In the genomic region with DNA sequence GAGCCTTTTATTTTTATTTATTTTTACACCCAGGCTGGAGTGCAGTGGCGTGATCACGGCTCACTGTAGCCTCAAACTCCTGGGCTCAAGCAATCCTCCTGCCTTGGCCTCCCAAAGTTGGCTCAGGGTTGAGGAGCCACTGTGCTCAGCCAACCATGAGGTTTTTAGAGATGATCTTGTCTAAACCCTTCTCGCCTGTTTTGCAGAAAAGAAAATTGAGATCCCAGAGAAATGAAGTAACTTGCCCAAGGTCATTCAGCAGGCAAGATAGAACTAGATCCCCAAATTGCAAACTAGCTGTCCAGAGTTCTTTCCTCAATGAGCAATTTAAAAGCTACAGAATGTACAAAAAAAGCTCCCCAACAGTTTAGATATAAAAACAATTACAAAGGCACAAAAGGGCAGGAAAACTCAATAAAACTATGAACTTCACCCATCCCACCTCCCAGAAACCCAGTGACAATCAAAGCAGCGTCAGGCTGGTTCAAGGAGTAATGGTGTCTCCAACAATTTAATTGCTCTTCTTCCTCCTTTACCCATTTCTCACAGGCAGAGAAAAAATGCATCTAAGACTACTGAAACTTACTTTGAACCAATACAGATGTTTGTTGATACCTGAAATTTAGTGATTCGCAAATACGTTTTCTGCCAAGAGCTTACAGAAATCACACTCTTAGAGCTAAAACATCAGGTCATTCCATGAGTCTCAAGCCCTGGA, we compare ENCODE assay signal across 9 cellular contexts. TPM values are rescaled to one million over a fixed set of nuclear protein-coding genes. Genes with fewer than 3 reads are reported as not detected.
DNase-seq lines count a peak whose midpoint lies in the region; ATAC-seq, FAIRE-seq and TF ChIP-seq lines count a peak whose summit lies in the region.
"Had no signal": no experiment of that assay in that cellular context is flagged by ENCODE, and none has a peak within 500 bp of the region (broad histone marks: within the 10 kb centered on the region; RNA-seq: fewer than 3 reads in every experiment).

No MANE protein-coding gene starts in this region.

- H3K9me1 ChIP-seq in endothelial cell of umbilical vein (replicated peaks; ENCODE audit: control insufficient read depth, extremely low read depth, insufficient read depth, low read length): no peaks in the 10 kb centered on the region

- no peaks in the 10 kb centered on the region for H3K4me1 ChIP-seq in Peyer's patch
- H3K4me1 ChIP-seq in endothelial cell of umbilical vein (ENCODE audit: control insufficient read depth, extremely low read depth, insufficient read depth, low read length): peaks cover 28% of the 10 kb centered on the region

- H3K27ac ChIP-seq in Peyer's patch (peak overlapping the region; percentile 50 to 86 (median 72)), endothelial cell of umbilical vein (ENCODE audit: insufficient read depth, low read depth, low read length) (peak overlapping the region; percentile 89)

- H3K36me3 ChIP-seq in BJ (ENCODE audit: control insufficient read depth, insufficient read depth, low read length): no peaks in the 10 kb centered on the region
- H3K36me3 ChIP-seq in Peyer's patch: no peaks in the 10 kb centered on the region
- H3K36me3 ChIP-seq in endothelial cell of umbilical vein (ENCODE audit: control insufficient read depth in 2 of 2, extremely low read depth in 1 of 2, insufficient read depth in 2 of 2, low read length in 2 of 2): no peaks in the 10 kb centered on the region

- H3K9me3 ChIP-seq in Peyer's patch (no peaks in the 10 kb centered on the region), endothelial cell of umbilical vein (replicated peaks; ENCODE audit: control insufficient read depth, insufficient read depth, low read length) (no peaks in the 10 kb centered on the region)

- H4K20me1 ChIP-seq in endothelial cell of umbilical vein (replicated peaks; ENCODE audit: control insufficient read depth, extremely low read depth, insufficient read depth, low read length): no peaks in the 10 kb centered on the region

- no peak for FAIRE-seq in endothelial cell of umbilical vein (lab: Jason Lieb, UNC)

- no peak overlapping the region for H2AFZ ChIP-seq in endothelial cell of umbilical vein (ENCODE audit: low read depth, low read length)

- H3K27me3 ChIP-seq in BJ (ENCODE audit: control insufficient read depth, insufficient read depth, low read length) (no peaks in the 10 kb centered on the region), Peyer's patch (no peaks in the 10 kb centered on the region), endothelial cell of umbilical vein (ENCODE audit: control insufficient read depth in 2 of 2, insufficient read depth in 2 of 2, low read length in 2 of 2) (no peaks in the 10 kb centered on the region)

- no peak for TF ChIP-seq POLR2A in Peyer's patch (IDR thresholded peaks at IDR 0.05)
- TF ChIP-seq POLR2A in endothelial cell of umbilical vein (IDR thresholded peaks at IDR 0.05; ENCODE audit: low read depth, low read length): no peak

- peaks cover 55% of the 10 kb centered on the region for H3K79me2 ChIP-seq in endothelial cell of umbilical vein (ENCODE audit: control insufficient read depth, insufficient read depth, low read length)

- TF ChIP-seq CTCF in BJ (IDR thresholded peaks at IDR 0.05; ENCODE audit: insufficient read depth, low read depth, low read length) (no peak), Peyer's patch (IDR thresholded peaks at IDR 0.05) (no peak), endothelial cell of umbilical vein (IDR thresholded peaks at IDR 0.05; ENCODE audit: extremely low read depth in 1 of 2, insufficient read depth in 1 of 2, low read depth in 1 of 2, low read length in 2 of 2) (no peak)

- H3K4me3 Mint-ChIP-seq in natural killer cell treated with Interleukin-12 subunit alpha and Interleukin-12 subunit beta and Interleukin-15 and Interleukin-18, amount 100 ng/mL, for 72 hours: peak overlapping the region; percentile 95

- CTCF ChIA-PET in BJ (lab: Yijun Ruan, JAX): interaction anchor here (0.7 to 15.2 kb wide), 25 partner anchors 9 to 181 kb away, joined by 3 to 276 read pairs (median 8); no protein-coding TSS in a partner anchor
- CTCF ChIA-PET in endothelial cell of umbilical vein (lab: Charles Lee): interaction anchor here (0.7 to 12.7 kb wide), 31 partner anchors 10 to 135 kb away, joined by 3 to 451 read pairs (median 13); partner anchors contain the start of gene CEP55

- no peak for ATAC-seq in natural killer cell treated with Interleukin-12 subunit alpha and Interleukin-12 subunit beta and Interleukin-15 and Interleukin-18, amount 100 ng/mL, for 72 hours
- ATAC-seq in GM19351 (IDR thresholded peaks at IDR 0.05; ENCODE audit: unreplicated experiment) (no peak), HG03460 (IDR thresholded peaks at IDR 0.05; ENCODE audit: unreplicated experiment) (no peak), GM18519 (IDR thresholded peaks at IDR 0.05; ENCODE audit: low FRiP score, unreplicated experiment) (no peak)

- peaks cover 10% of the 10 kb centered on the region in 2 donors for H3K4me1 Mint-ChIP-seq in natural killer cell treated with Interleukin-12 subunit alpha and Interleukin-12 subunit beta and Interleukin-15 and Interleukin-18, amount 100 ng/mL, for 72 hours (ENCODE audit: low read depth in 2 of 2)

- H3K36me3 Mint-ChIP-seq in natural killer cell treated with Interleukin-12 subunit alpha and Interleukin-12 subunit beta and Interleukin-15 and Interleukin-18, amount 100 ng/mL, for 72 hours: no peaks in the 10 kb centered on the region

- H3K4me3 ChIP-seq in BJ (ENCODE audit: low read depth, low read length) (peak overlapping the region; percentile 72), Peyer's patch (peak overlapping the region; percentile 28 to 61 (median 52)), endothelial cell of umbilical vein (replicated peaks in 1 of 3; ENCODE audit: insufficient read depth in 1 of 3, low read depth in 1 of 3, low read length in 3 of 3) (peak overlapping the region; percentile 57 to 99 (median 72))

- POLR2A ChIA-PET in BJ (lab: Charles Lee) (interaction anchor here (0.6 to 2.2 kb wide), 7 partner anchors 9 to 105 kb away, joined by 3 to 15 read pairs (median 4); no protein-coding TSS in a partner anchor), endothelial cell of umbilical vein (lab: Charles Lee) (interaction anchor here (1.2 to 2.2 kb wide), 6 partner anchors 10 to 105 kb away, joined by 3 to 12 read pairs (median 8); no protein-coding TSS in a partner anchor)

- no TSS peak for BruUV-seq in endothelial cell of umbilical vein (replicated peaks; lab: Mats Ljungman, UMichigan)

- H3K9ac ChIP-seq in endothelial cell of umbilical vein (replicated peaks; ENCODE audit: extremely low read depth, insufficient read depth, low read length): peak overlapping the region; percentile 91

- peak overlapping the region; percentile 90 for H3K4me2 ChIP-seq in endothelial cell of umbilical vein (ENCODE audit: insufficient read depth, low read length)

- intact Hi-C loops in endothelial cell of umbilical vein (cut with micrococcal nuclease): no loop called here

- peak overlapping the region; percentile 67 to 90 for H3K27ac Mint-ChIP-seq in natural killer cell treated with Interleukin-12 subunit alpha and Interleukin-12 subunit beta and Interleukin-15 and Interleukin-18, amount 100 ng/mL, for 72 hours

- peaks cover 27 to 40% of the 10 kb centered on the region in 2 donors for H3K27me3 Mint-ChIP-seq in natural killer cell treated with Interleukin-12 subunit alpha and Interleukin-12 subunit beta and Interleukin-15 and Interleukin-18, amount 100 ng/mL, for 72 hours

- DNase-seq in BJ (ENCODE audit: low read depth) (no peak), Peyer's patch (no peak), endothelial cell of umbilical vein (ENCODE audit: low read depth, low spot score) (no peak), NAMALWA (ENCODE audit: low spot score) (no peak)
- DNase-seq in natural killer cell treated with Interleukin-12 subunit alpha and Interleukin-12 subunit beta and Interleukin-15 and Interleukin-18, amount 100 ng/mL, for 72 hours (ENCODE audit: low spot score): no peak
- DNase-seq: NCI-H2081 treated with DMSO at 0.1 percent for 48 hours had no signal

- H3K9me3 Mint-ChIP-seq in natural killer cell treated with Interleukin-12 subunit alpha and Interleukin-12 subunit beta and Interleukin-15 and Interleukin-18, amount 100 ng/mL, for 72 hours: no peaks in the 10 kb centered on the region

- dilution Hi-C loops in endothelial cell of umbilical vein (cut with MboI; ENCODE audit: extremely low pct_ligation_motif_present, low sequenced_read_pairs): no loop called here

RNA-seq across cellular contexts. Expression of gene MYOF, which starts 0.8 kb away (rescaled TPM):
- polyA plus RNA-seq in BJ (2011; rRNA removed) (355 and 425 TPM in 2 replicates), endothelial cell of umbilical vein (66.6 and 98.4 TPM in 2 replicates)
- 316 and 332 TPM in 2 replicates for polyA minus RNA-seq in BJ (2011; rRNA and poly(A)+ RNA removed)
- total RNA-seq in Peyer's patch (10 to 100 TPM; 15.1 to 52.8 (median 24.4) TPM), endothelial cell of umbilical vein (342 and 379 TPM in 2 replicates)
- polyA plus RNA-seq in endothelial cell of umbilical vein (2011; cell fraction: cytosol; rRNA removed): 135 and 154 TPM in 2 replicates
- polyA plus RNA-seq in endothelial cell of umbilical vein (2011; cell fraction: nucleus; rRNA removed): 255 and 311 TPM in 2 replicates
- polyA plus RNA-seq in endothelial cell of umbilical vein (2012): 238 and 280 TPM in 2 replicates
- polyA minus RNA-seq in endothelial cell of umbilical vein: 161 and 175 TPM in 2 replicates
- 34.8 TPM for polyA minus RNA-seq in endothelial cell of umbilical vein (2011; cell fraction: cytosol; rRNA and poly(A)+ RNA removed)
- 214 and 240 TPM in 2 replicates for polyA minus RNA-seq in endothelial cell of umbilical vein (2011; cell fraction: nucleus; rRNA and poly(A)+ RNA removed)
- total RNA-seq in natural killer cell treated with Interleukin-12 subunit alpha and Interleukin-12 subunit beta and Interleukin-15 and Interleukin-18, amount 100 ng/mL, for 72 hours: 10 to 100 TPM in 1 of 2 donors, under 1 TPM in 1; 0.57 to 15.8 TPM

RNA-seq across cellular contexts. Expression of gene CEP55, which starts 15.0 kb away (rescaled TPM):
- polyA plus RNA-seq in BJ (2011; rRNA removed) (16.8 and 28.2 TPM in 2 replicates), endothelial cell of umbilical vein (13.8 and 17.4 TPM in 2 replicates)
- polyA minus RNA-seq in BJ (2011; rRNA and poly(A)+ RNA removed): 3.7 and 5.4 TPM in 2 replicates
- total RNA-seq in Peyer's patch (10 to 100 TPM in 1 of 4 donors, 1 to 10 TPM in 3; 1.1 to 32.2 (median 4.5) TPM), endothelial cell of umbilical vein (58.9 and 63.0 TPM in 2 replicates)
- 32.1 and 33.5 TPM in 2 replicates for polyA plus RNA-seq in endothelial cell of umbilical vein (2011; cell fraction: cytosol; rRNA removed)
- polyA plus RNA-seq in endothelial cell of umbilical vein (2011; cell fraction: nucleus; rRNA removed): 17.7 and 25.4 TPM in 2 replicates
- 25.8 and 64.9 TPM in 2 replicates for polyA plus RNA-seq in endothelial cell of umbilical vein (2012)
- 11.5 and 13.4 TPM in 2 replicates for polyA minus RNA-seq in endothelial cell of umbilical vein
- 25.9 TPM for polyA minus RNA-seq in endothelial cell of umbilical vein (2011; cell fraction: cytosol; rRNA and poly(A)+ RNA removed)
- polyA minus RNA-seq in endothelial cell of umbilical vein (2011; cell fraction: nucleus; rRNA and poly(A)+ RNA removed): 7.3 and 12.3 TPM in 2 replicates
- 10 to 100 TPM; 23.7 to 45.7 TPM for total RNA-seq in natural killer cell treated with Interleukin-12 subunit alpha and Interleukin-12 subunit beta and Interleukin-15 and Interleukin-18, amount 100 ng/mL, for 72 hours
